ENCODE assay signal across 1 cellular context in the genomic region with DNA sequence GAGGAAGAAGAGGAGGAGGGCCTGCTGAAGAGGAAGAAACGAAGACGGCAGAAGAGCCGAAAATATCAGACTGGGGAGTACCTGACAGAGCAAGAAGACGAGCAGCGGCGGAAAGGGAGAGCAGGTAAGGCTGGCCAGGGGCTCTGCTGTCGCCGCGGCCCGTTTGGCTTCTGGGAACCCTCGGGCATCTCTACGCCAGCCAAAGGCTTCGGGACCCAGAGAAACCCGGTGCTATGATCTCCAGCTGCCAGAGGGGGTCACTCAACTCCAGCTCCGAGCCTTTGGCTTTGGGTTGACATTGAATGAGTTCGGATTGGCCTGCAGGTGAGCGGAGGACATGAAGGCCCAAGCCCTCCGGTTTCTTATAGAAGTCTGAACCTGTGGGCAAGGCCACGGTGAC.
TF ChIP-seq lines count a peak whose summit lies in the region.

No MANE protein-coding gene starts in this region.

TF ChIP-seq in H1, 55 proteins besides CTCF, POLR2A, EP300 and RAD21:
- TF ChIP-seq TAF7 (optimal IDR thresholded peaks at IDR 0.05; ENCODE audit: borderline replicate concordance, low read depth, low read length) (no peak), ASH2L (IDR thresholded peaks at IDR 0.05; ENCODE audit: low read length) (no peak), HDAC2 (IDR thresholded peaks at IDR 0.05; ENCODE audit: borderline replicate concordance in 1 of 2, low read depth in 2 of 2, low read length in 2 of 2) (no peak), KDM5A (IDR thresholded peaks at IDR 0.05; ENCODE audit: low read length) (no peak), TEAD4 (IDR thresholded peaks at IDR 0.05; ENCODE audit: low read depth, low read length) (no peak), SP1 (IDR thresholded peaks at IDR 0.05; ENCODE audit: low read depth, low read length) (no peak), JUND (IDR thresholded peaks at IDR 0.05; ENCODE audit: low read length) (no peak), SP4 (IDR thresholded peaks at IDR 0.05; ENCODE audit: low read length) (no peak), BRCA1 (IDR thresholded peaks at IDR 0.05; ENCODE audit: low read depth, low read length) (no peak), JUN (IDR thresholded peaks at IDR 0.05; ENCODE audit: low read depth, low read length) (no peak), POLR2AphosphoS5 (IDR thresholded peaks at IDR 0.05; ENCODE audit: low read depth, low read length) (no peak), SAP30 (IDR thresholded peaks at IDR 0.05; ENCODE audit: insufficient read depth, insufficient replicate concordance, low read length) (no peak), GTF2F1 (IDR thresholded peaks at IDR 0.05; ENCODE audit: borderline replicate concordance, low read depth, low read length) (no peak), TBP (IDR thresholded peaks at IDR 0.05; ENCODE audit: low read depth, low read length) (no peak), CBX8 (IDR thresholded peaks at IDR 0.05; ENCODE audit: borderline replicate concordance, low read depth, low read length) (no peak), NRF1 (IDR thresholded peaks at IDR 0.05; ENCODE audit: low read depth, low read length) (no peak)
- TF ChIP-seq, protein P1, sequence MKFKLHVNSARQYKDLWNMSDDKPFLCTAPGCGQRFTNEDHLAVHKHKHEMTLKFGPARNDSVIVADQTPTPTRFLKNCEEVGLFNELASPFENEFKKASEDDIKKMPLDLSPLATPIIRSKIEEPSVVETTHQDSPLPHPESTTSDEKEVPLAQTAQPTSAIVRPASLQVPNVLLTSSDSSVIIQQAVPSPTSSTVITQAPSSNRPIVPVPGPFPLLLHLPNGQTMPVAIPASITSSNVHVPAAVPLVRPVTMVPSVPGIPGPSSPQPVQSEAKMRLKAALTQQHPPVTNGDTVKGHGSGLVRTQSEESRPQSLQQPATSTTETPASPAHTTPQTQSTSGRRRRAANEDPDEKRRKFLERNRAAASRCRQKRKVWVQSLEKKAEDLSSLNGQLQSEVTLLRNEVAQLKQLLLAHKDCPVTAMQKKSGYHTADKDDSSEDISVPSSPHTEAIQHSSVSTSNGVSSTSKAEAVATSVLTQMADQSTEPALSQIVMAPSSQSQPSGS (IDR thresholded peaks at IDR 0.05; ENCODE audit: low read length): no peak
- TF ChIP-seq, protein P2, sequence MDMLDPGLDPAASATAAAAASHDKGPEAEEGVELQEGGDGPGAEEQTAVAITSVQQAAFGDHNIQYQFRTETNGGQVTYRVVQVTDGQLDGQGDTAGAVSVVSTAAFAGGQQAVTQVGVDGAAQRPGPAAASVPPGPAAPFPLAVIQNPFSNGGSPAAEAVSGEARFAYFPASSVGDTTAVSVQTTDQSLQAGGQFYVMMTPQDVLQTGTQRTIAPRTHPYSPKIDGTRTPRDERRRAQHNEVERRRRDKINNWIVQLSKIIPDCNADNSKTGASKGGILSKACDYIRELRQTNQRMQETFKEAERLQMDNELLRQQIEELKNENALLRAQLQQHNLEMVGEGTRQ (IDR thresholded peaks at IDR 0.05; ENCODE audit: low read length): no peak
